In genomic region chr2:213220967-213221603, GRCh38 we compare ENCODE assay signal across 21 cellular contexts.
A peak's percentile ranks its signal among the peaks of the same experiment; 100 is the strongest.
DNase-seq lines count a peak whose midpoint lies in the region; ATAC-seq, FAIRE-seq and TF ChIP-seq lines count a peak whose summit lies in the region.
"Had no signal": no experiment of that assay in that cellular context is flagged by ENCODE, and none has a peak within 500 bp of the region (broad histone marks: within the 10 kb centered on the region; RNA-seq: fewer than 3 reads in every experiment).

No MANE protein-coding gene starts in this region.

- DNase-seq in A549 (ENCODE audit: low read depth in 1 of 2, low spot score in 1 of 2) (no peak), NAMALWA (ENCODE audit: low spot score) (peak; percentile 54), HPDE6-E6E7 (ENCODE audit: extremely low spot score) (no peak), T-helper 17 cell (no peak), epidermal melanocyte (ENCODE audit: insufficient read length, low spot score) (no peak)
- DNase-seq: activated CD4-positive, alpha-beta T cell treated with anti-CD3 and anti-CD28 coated beads, Interleukin-2, amount 50 U/mL, for 48 hours; activated gamma-delta T cell; aorta; erythroblast; head of caudate nucleus; islet precursor cell; NCI-H2171 treated with DMSO at 0.1 percent for 48 hours; NK-92 treated with Interleukin-12 subunit alpha and Interleukin-12 subunit beta, amount 100 ng/mL, for 24 hours; SHP77 treated with DMSO at 0.1 percent for 48 hours had no signal

- 32% methylated on average over 3 of the region's 3 CpGs for WGBS in A549 (ENCODE audit: missing lambda C conversion rate)

- no peak overlapping the region for H3K4me3 Mint-ChIP-seq in T-helper 17 cell
- H3K4me3 Mint-ChIP-seq: mesothelial cell of epicardium; stimulated activated naive CD8-positive, alpha-beta T cell treated with anti-CD3 and anti-CD28 coated beads, Interleukin-15, Interleukin-2, amounts not matched to agents 100 ng/mL and 50 ng/mL, for 24 hours had no signal

- no peak for FAIRE-seq in A549 (lab: Jason Lieb, UNC)

- no peaks in the 10 kb centered on the region for H3K36me3 Mint-ChIP-seq in T-helper 17 cell (ENCODE audit: low read depth)

- H3K9me3 ChIP-seq in A549 (no peaks in the 10 kb centered on the region), T-helper 17 cell (ENCODE audit: control insufficient read depth, low read length, poor library complexity, severe bottlenecking) (no peaks in the 10 kb centered on the region)
- H3K9me3 ChIP-seq: neutrophil had no signal

- ATAC-seq in A549 (peak; percentile 54 to 56; a peak in 4 of 6 replicates), GM18867 (IDR thresholded peaks at IDR 0.05; ENCODE audit: unreplicated experiment) (peak; percentile 83), HG02610 (IDR thresholded peaks at IDR 0.05; ENCODE audit: unreplicated experiment) (peak; percentile 49), HG02840 (IDR thresholded peaks at IDR 0.05; ENCODE audit: low FRiP score, unreplicated experiment) (no peak), T-helper 17 cell (no peak)

- no peak overlapping the region for H3K4me2 ChIP-seq in A549

- TF ChIP-seq EP300 in A549 (IDR thresholded peaks at IDR 0.05): no peak

- CTCF ChIA-PET in A549 (lab: Yijun Ruan, JAX): no interaction called here

- peaks cover 32% of the 10 kb centered on the region for H3K27me3 Mint-ChIP-seq in T-helper 17 cell
- H3K27me3 Mint-ChIP-seq: stimulated activated naive CD8-positive, alpha-beta T cell treated with anti-CD3 and anti-CD28 coated beads, Interleukin-15, Interleukin-2, amounts not matched to agents 100 ng/mL and 50 ng/mL, for 24 hours had no signal

- POLR2A ChIA-PET in A549 (lab: Yijun Ruan, JAX): no interaction called here

- no peak overlapping the region for H3K27ac Mint-ChIP-seq in T-helper 17 cell
- H3K27ac Mint-ChIP-seq: stimulated activated naive CD8-positive, alpha-beta T cell treated with anti-CD3 and anti-CD28 coated beads, Interleukin-15, Interleukin-2, amounts not matched to agents 100 ng/mL and 50 ng/mL, for 24 hours had no signal

- TF ChIP-seq RAD21 in A549 (conservative IDR thresholded peaks at IDR 0.05 in 1 of 2, IDR thresholded peaks at IDR 0.05 in 1 of 2): no peak

- no peak overlapping the region for H3K4me3 ChIP-seq in A549
- H3K4me3 ChIP-seq: coronary artery had no signal

- peaks cover 5% of the 10 kb centered on the region for H3K4me1 Mint-ChIP-seq in T-helper 17 cell

- no peaks in the 10 kb centered on the region for H3K4me1 ChIP-seq in A549

- no peak overlapping the region for H3K27ac ChIP-seq in A549
- H3K27ac ChIP-seq: coronary artery, neutrophil had no signal

- TF ChIP-seq POLR2A in A549 (IDR thresholded peaks at IDR 0.05; ENCODE audit: low read length): no peak

- no peak for TF ChIP-seq CTCF in A549 (IDR thresholded peaks at IDR 0.05)

TF ChIP-seq in A549, 52 proteins besides CTCF, POLR2A, EP300 and RAD21:
- TF ChIP-seq HMGXB4 (CRISPR knock-in tag; IDR thresholded peaks at IDR 0.05; ENCODE audit: borderline replicate concordance) (no peak), EHMT2 (IDR thresholded peaks at IDR 0.05; ENCODE audit: low read depth) (no peak), HDAC2 (IDR thresholded peaks at IDR 0.05) (no peak), RCOR1 (IDR thresholded peaks at IDR 0.05; ENCODE audit: low read depth, low read length) (no peak), REST (IDR thresholded peaks at IDR 0.05) (no peak), SMC3 (IDR thresholded peaks at IDR 0.05) (no peak), EHF (CRISPR knock-in tag; IDR thresholded peaks at IDR 0.05) (no peak), E2F6 (IDR thresholded peaks at IDR 0.05; ENCODE audit: borderline replicate concordance, low read depth) (no peak)

Comparison
In these comparisons a context has a peak if more than half of its experiments do, and no peak if none do; other contexts are left out.
1. ATAC-seq: peak in A549 (2 of 2), GM18867 (single experiment) and HG02610 (single experiment); none in HG02840 (single experiment) and T-helper 17 cell (single experiment).